ENCODE assay signal across 1 cellular context in the genomic region with DNA sequence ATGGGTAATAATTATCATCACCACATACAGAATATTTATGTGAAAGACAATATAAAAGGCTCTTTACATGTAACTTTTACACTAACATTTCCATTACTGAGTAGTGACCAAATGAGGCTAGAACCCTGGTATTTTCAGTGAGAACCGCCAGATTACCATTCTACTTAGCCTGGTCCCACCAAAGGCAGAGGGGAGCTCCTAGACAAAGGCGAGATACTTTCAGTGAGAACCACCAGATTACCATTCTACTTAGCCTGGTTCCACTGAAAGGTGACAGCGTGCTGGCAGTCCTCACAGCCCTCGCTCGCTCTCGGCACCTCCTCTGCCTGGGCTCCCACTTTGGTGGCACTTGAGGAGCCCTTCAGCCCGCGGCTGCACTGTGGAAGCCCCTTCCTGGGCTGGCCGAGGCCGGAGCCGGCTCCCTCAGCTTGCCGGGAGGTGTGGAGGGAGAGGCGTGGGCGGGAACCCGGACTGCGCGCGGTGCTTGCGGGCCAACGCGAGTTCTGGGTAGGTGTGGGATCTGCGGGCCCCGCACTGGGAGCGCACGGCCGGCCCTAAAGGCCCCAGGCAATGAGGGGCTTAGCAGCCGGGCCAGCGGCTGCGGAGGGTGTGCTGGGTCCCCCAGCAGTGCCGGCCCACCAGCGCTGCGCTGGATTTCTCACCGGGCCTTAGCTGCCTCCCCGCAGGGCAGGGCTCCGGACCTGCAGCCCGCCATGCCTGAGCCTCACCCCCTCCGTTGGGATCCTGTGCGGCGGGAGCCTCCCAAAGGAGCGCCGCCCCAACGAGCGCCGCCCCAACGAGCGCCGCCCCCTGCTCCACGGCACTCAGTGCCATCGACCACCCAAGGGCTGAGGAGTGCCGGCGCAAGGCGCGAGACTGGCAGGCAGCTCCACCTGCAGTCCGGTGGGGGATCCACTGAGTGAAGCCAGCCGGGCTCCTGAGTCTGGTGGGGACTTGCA.
TF ChIP-seq lines count a peak whose summit lies in the region.

No MANE protein-coding gene starts in this region.

TF ChIP-seq in K562, 482 proteins besides CTCF, POLR2A, EP300 and RAD21 (continued from another document and continues in another):
- TF ChIP-seq, protein P1, sequence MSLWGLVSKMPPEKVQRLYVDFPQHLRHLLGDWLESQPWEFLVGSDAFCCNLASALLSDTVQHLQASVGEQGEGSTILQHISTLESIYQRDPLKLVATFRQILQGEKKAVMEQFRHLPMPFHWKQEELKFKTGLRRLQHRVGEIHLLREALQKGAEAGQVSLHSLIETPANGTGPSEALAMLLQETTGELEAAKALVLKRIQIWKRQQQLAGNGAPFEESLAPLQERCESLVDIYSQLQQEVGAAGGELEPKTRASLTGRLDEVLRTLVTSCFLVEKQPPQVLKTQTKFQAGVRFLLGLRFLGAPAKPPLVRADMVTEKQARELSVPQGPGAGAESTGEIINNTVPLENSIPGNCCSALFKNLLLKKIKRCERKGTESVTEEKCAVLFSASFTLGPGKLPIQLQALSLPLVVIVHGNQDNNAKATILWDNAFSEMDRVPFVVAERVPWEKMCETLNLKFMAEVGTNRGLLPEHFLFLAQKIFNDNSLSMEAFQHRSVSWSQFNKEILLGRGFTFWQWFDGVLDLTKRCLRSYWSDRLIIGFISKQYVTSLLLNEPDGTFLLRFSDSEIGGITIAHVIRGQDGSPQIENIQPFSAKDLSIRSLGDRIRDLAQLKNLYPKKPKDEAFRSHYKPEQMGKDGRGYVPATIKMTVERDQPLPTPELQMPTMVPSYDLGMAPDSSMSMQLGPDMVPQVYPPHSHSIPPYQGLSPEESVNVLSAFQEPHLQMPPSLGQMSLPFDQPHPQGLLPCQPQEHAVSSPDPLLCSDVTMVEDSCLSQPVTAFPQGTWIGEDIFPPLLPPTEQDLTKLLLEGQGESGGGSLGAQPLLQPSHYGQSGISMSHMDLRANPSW (CRISPR knock-in tag; IDR thresholded peaks at IDR 0.05), result no peak
- TF ChIP-seq SP2 (IDR thresholded peaks at IDR 0.05; ENCODE audit: extremely low read depth, low read depth, low read length, poor library complexity, severe bottlenecking), result no peak
- TF ChIP-seq XRCC5 (IDR thresholded peaks at IDR 0.05; ENCODE audit: low read depth, low read length), result no peak
- TF ChIP-seq, protein P2, sequence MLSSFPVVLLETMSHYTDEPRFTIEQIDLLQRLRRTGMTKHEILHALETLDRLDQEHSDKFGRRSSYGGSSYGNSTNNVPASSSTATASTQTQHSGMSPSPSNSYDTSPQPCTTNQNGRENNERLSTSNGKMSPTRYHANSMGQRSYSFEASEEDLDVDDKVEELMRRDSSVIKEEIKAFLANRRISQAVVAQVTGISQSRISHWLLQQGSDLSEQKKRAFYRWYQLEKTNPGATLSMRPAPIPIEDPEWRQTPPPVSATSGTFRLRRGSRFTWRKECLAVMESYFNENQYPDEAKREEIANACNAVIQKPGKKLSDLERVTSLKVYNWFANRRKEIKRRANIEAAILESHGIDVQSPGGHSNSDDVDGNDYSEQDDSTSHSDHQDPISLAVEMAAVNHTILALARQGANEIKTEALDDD (IDR thresholded peaks at IDR 0.05), result no peak
- TF ChIP-seq, protein P3, sequence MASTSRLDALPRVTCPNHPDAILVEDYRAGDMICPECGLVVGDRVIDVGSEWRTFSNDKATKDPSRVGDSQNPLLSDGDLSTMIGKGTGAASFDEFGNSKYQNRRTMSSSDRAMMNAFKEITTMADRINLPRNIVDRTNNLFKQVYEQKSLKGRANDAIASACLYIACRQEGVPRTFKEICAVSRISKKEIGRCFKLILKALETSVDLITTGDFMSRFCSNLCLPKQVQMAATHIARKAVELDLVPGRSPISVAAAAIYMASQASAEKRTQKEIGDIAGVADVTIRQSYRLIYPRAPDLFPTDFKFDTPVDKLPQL (IDR thresholded peaks at IDR 0.05; ENCODE audit: extremely low read depth, insufficient read length), result no peak
- TF ChIP-seq, protein P4, sequence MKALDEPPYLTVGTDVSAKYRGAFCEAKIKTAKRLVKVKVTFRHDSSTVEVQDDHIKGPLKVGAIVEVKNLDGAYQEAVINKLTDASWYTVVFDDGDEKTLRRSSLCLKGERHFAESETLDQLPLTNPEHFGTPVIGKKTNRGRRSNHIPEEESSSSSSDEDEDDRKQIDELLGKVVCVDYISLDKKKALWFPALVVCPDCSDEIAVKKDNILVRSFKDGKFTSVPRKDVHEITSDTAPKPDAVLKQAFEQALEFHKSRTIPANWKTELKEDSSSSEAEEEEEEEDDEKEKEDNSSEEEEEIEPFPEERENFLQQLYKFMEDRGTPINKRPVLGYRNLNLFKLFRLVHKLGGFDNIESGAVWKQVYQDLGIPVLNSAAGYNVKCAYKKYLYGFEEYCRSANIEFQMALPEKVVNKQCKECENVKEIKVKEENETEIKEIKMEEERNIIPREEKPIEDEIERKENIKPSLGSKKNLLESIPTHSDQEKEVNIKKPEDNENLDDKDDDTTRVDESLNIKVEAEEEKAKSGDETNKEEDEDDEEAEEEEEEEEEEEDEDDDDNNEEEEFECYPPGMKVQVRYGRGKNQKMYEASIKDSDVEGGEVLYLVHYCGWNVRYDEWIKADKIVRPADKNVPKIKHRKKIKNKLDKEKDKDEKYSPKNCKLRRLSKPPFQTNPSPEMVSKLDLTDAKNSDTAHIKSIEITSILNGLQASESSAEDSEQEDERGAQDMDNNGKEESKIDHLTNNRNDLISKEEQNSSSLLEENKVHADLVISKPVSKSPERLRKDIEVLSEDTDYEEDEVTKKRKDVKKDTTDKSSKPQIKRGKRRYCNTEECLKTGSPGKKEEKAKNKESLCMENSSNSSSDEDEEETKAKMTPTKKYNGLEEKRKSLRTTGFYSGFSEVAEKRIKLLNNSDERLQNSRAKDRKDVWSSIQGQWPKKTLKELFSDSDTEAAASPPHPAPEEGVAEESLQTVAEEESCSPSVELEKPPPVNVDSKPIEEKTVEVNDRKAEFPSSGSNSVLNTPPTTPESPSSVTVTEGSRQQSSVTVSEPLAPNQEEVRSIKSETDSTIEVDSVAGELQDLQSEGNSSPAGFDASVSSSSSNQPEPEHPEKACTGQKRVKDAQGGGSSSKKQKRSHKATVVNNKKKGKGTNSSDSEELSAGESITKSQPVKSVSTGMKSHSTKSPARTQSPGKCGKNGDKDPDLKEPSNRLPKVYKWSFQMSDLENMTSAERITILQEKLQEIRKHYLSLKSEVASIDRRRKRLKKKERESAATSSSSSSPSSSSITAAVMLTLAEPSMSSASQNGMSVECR (CRISPR knock-in tag; IDR thresholded peaks at IDR 0.05), result no peak
- TF ChIP-seq ELF4 (CRISPR knock-in tag; IDR thresholded peaks at IDR 0.05), result no peak
- TF ChIP-seq, protein P5, sequence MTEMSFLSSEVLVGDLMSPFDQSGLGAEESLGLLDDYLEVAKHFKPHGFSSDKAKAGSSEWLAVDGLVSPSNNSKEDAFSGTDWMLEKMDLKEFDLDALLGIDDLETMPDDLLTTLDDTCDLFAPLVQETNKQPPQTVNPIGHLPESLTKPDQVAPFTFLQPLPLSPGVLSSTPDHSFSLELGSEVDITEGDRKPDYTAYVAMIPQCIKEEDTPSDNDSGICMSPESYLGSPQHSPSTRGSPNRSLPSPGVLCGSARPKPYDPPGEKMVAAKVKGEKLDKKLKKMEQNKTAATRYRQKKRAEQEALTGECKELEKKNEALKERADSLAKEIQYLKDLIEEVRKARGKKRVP (CRISPR knock-in tag; IDR thresholded peaks at IDR 0.05), result no peak
- TF ChIP-seq SRF (CRISPR knock-in tag; IDR thresholded peaks at IDR 0.05), result no peak
- no peak for TF ChIP-seq HCFC1 (IDR thresholded peaks at IDR 0.05; ENCODE audit: low read depth, low read length)
- no peak for TF ChIP-seq HNRNPH1 (optimal IDR thresholded peaks at IDR 0.05; ENCODE audit: low read depth, low read length)
- no peak for TF ChIP-seq ZNF253 (CRISPR knock-in tag; conservative IDR thresholded peaks at IDR 0.05)
- TF ChIP-seq, protein P6, sequence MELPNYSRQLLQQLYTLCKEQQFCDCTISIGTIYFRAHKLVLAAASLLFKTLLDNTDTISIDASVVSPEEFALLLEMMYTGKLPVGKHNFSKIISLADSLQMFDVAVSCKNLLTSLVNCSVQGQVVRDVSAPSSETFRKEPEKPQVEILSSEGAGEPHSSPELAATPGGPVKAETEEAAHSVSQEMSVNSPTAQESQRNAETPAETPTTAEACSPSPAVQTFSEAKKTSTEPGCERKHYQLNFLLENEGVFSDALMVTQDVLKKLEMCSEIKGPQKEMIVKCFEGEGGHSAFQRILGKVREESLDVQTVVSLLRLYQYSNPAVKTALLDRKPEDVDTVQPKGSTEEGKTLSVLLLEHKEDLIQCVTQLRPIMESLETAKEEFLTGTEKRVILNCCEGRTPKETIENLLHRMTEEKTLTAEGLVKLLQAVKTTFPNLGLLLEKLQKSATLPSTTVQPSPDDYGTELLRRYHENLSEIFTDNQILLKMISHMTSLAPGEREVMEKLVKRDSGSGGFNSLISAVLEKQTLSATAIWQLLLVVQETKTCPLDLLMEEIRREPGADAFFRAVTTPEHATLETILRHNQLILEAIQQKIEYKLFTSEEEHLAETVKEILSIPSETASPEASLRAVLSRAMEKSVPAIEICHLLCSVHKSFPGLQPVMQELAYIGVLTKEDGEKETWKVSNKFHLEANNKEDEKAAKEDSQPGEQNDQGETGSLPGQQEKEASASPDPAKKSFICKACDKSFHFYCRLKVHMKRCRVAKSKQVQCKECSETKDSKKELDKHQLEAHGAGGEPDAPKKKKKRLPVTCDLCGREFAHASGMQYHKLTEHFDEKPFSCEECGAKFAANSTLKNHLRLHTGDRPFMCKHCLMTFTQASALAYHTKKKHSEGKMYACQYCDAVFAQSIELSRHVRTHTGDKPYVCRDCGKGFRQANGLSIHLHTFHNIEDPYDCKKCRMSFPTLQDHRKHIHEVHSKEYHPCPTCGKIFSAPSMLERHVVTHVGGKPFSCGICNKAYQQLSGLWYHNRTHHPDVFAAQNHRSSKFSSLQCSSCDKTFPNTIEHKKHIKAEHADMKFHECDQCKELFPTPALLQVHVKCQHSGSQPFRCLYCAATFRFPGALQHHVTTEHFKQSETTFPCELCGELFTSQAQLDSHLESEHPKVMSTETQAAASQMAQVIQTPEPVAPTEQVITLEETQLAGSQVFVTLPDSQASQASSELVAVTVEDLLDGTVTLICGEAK (IDR thresholded peaks at IDR 0.05), result peak; percentile 48; the same call in 1 of the 2 replicates
- TF ChIP-seq, protein P6 (CRISPR knock-in tag; IDR thresholded peaks at IDR 0.05), result no peak
- TF ChIP-seq PRPF4 (IDR thresholded peaks at IDR 0.05; ENCODE audit: insufficient read depth, low read depth, low read length, poor library complexity, severe bottlenecking), result no peak
- TF ChIP-seq POLR2G (IDR thresholded peaks at IDR 0.05; ENCODE audit: low read depth, low read length), result peak; percentile 76
- no peak for TF ChIP-seq PHB2 (IDR thresholded peaks at IDR 0.05; ENCODE audit: low read depth)
- TF ChIP-seq TCF7L2 (IDR thresholded peaks at IDR 0.05; ENCODE audit: low read depth, low read length), result no peak
- TF ChIP-seq, protein P7, sequence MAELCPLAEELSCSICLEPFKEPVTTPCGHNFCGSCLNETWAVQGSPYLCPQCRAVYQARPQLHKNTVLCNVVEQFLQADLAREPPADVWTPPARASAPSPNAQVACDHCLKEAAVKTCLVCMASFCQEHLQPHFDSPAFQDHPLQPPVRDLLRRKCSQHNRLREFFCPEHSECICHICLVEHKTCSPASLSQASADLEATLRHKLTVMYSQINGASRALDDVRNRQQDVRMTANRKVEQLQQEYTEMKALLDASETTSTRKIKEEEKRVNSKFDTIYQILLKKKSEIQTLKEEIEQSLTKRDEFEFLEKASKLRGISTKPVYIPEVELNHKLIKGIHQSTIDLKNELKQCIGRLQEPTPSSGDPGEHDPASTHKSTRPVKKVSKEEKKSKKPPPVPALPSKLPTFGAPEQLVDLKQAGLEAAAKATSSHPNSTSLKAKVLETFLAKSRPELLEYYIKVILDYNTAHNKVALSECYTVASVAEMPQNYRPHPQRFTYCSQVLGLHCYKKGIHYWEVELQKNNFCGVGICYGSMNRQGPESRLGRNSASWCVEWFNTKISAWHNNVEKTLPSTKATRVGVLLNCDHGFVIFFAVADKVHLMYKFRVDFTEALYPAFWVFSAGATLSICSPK (IDR thresholded peaks at IDR 0.05; ENCODE audit: borderline replicate concordance), result no peak
- TF ChIP-seq, protein P8, sequence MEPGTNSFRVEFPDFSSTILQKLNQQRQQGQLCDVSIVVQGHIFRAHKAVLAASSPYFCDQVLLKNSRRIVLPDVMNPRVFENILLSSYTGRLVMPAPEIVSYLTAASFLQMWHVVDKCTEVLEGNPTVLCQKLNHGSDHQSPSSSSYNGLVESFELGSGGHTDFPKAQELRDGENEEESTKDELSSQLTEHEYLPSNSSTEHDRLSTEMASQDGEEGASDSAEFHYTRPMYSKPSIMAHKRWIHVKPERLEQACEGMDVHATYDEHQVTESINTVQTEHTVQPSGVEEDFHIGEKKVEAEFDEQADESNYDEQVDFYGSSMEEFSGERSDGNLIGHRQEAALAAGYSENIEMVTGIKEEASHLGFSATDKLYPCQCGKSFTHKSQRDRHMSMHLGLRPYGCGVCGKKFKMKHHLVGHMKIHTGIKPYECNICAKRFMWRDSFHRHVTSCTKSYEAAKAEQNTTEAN (CRISPR knock-in tag; IDR thresholded peaks at IDR 0.05), result no peak
- no peak for TF ChIP-seq MTA1 (IDR thresholded peaks at IDR 0.05; ENCODE audit: borderline replicate concordance)
- 0 out of 2 replicates have a peak, but pooled peaks have one; percentile 25 for TF ChIP-seq E2F3 (CRISPR knock-in tag; IDR thresholded peaks at IDR 0.05)
- no peak for TF ChIP-seq ILK (tag; IDR thresholded peaks at IDR 0.05; ENCODE audit: borderline replicate concordance, low read depth)
- no peak for TF ChIP-seq MCM5 (IDR thresholded peaks at IDR 0.05; ENCODE audit: low read depth)
- TF ChIP-seq MAZ (CRISPR knock-in tag; conservative IDR thresholded peaks at IDR 0.05 in 1 of 2, IDR thresholded peaks at IDR 0.05 in 1 of 2), result peak; percentile 51 to 58
- no peak for TF ChIP-seq WHSC1 (IDR thresholded peaks at IDR 0.05; ENCODE audit: low read length)
- no peak for TF ChIP-seq KDM2B (CRISPR knock-in tag; IDR thresholded peaks at IDR 0.05)
